ENCODE assay signal across 9 cellular contexts in the genomic region with DNA sequence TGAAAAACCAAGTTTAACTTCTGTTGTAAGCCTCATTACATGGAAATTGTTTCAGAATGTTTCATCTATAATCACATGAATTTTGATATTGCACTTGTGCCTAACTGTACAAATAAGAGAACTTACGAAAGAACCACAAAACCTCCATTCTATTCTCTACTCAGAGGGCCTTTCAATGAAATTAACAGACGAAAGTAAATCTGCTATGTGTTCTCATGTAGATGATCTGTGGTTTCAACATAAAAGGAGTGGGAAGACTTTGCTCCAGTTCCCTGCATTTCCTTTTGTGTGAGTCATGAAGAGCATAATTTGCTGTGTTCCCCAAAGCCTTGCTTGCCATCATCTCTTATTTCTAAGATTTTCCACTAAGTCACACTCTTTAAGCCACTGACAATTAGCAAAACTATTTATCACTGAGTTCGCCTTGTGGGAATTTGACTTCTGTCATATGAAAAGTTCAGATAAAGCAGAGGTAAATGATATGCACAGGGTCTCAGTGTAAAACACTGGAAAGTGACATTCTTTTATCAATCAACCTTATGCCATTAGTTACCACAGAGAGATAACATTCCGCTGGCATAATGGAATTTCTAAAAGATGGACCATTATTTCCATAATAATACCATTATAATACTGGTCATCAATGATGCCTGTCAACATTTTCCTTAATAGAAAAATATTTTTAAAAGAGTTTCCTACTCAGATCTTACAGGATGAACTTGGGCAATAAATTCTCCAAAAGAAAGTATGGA.
A peak's percentile ranks its signal among the peaks of the same experiment; 100 is the strongest.
DNase-seq lines count a peak whose midpoint lies in the region; ATAC-seq and TF ChIP-seq lines count a peak whose summit lies in the region.
"Had no signal": no experiment of that assay in that cellular context is flagged by ENCODE, and none has a peak within 500 bp of the region (broad histone marks: within the 10 kb centered on the region; RNA-seq: fewer than 3 reads in every experiment).

No MANE protein-coding gene starts in this region.

- H3K27me3 ChIP-seq in foreskin keratinocyte (no peaks in the 10 kb centered on the region), ovary (no peaks in the 10 kb centered on the region)

- H3K4me3 ChIP-seq in ovary, result no peak overlapping the region

- DNase-seq in activated naive CD4-positive, alpha-beta T cell treated with Interleukin-2 at 50 U/mL for 16 hours, result no peak
- DNase-seq in foreskin keratinocyte (peak; percentile 19 to 50), stromal cell of bone marrow (ENCODE audit: low read depth) (peak; percentile 74), ovary (no peak), hippocampal formation (lab: John Stamatoyannopoulos, UW) (no peak)
- DNase-seq: midbrain had no signal

- H3K4me1 ChIP-seq in foreskin keratinocyte (peaks cover 5% of the 10 kb centered on the region), ovary (ENCODE audit: insufficient read depth) (peaks cover 1% of the 10 kb centered on the region)

- peaks cover 29% of the 10 kb centered on the region for H3K36me3 Mint-ChIP-seq in activated naive CD4-positive, alpha-beta T cell treated with anti-CD3 and anti-CD28 coated beads, Interleukin-2, amount 50 U/mL, for 24 hours
- H3K36me3 Mint-ChIP-seq in activated T-helper 17 cell treated with anti-CD3 and anti-CD28 coated beads, Interleukin-2, amount 50 U/mL, for 72 hours (ENCODE audit: low read depth), result peaks cover 69% of the 10 kb centered on the region

- TF ChIP-seq EP300 in ovary (IDR thresholded peaks at IDR 0.05), result no peak

- H3K9me3 Mint-ChIP-seq in activated naive CD4-positive, alpha-beta T cell treated with anti-CD3 and anti-CD28 coated beads, Interleukin-2, amount 50 U/mL, for 24 hours, result no peaks in the 10 kb centered on the region
- H3K9me3 Mint-ChIP-seq in activated T-helper 17 cell treated with anti-CD3 and anti-CD28 coated beads, Interleukin-2, amount 50 U/mL, for 72 hours, result no peaks in the 10 kb centered on the region

- WGBS in ovary, 3 donors, result 81 to 88% (median 81%) methylated on average over 4 of the region's 4 CpGs

- peak; percentile 76 for ATAC-seq in activated T-helper 17 cell treated with anti-CD3 and anti-CD28 coated beads, Interleukin-2, amount 50 U/mL, for 72 hours (replicated peaks)
- ATAC-seq in foreskin keratinocyte (no peak), HG02852 (IDR thresholded peaks at IDR 0.05; ENCODE audit: unreplicated experiment) (no peak)

- H3K27ac ChIP-seq in foreskin keratinocyte (no peak overlapping the region), ovary (no peak overlapping the region)

- peaks cover 54% of the 10 kb centered on the region for H3K4me1 Mint-ChIP-seq in activated naive CD4-positive, alpha-beta T cell treated with anti-CD3 and anti-CD28 coated beads, Interleukin-2, amount 50 U/mL, for 24 hours
- peaks cover 5% of the 10 kb centered on the region for H3K4me1 Mint-ChIP-seq in activated T-helper 17 cell treated with anti-CD3 and anti-CD28 coated beads, Interleukin-2, amount 50 U/mL, for 72 hours

- peak overlapping the region; percentile 19 for H3K4me3 Mint-ChIP-seq in activated naive CD4-positive, alpha-beta T cell treated with anti-CD3 and anti-CD28 coated beads, Interleukin-2, amount 50 U/mL, for 24 hours
- H3K4me3 Mint-ChIP-seq in activated T-helper 17 cell treated with anti-CD3 and anti-CD28 coated beads, Interleukin-2, amount 50 U/mL, for 72 hours, result peak overlapping the region; percentile 2

- H3K36me3 ChIP-seq in ovary, result no peaks in the 10 kb centered on the region

- H3K9me3 ChIP-seq in ovary, result no peaks in the 10 kb centered on the region

- TF ChIP-seq CTCF in foreskin keratinocyte (conservative IDR thresholded peaks at IDR 0.05) (no peak), ovary (IDR thresholded peaks at IDR 0.05) (no peak)

- intact Hi-C loops in ovary (cut with DNase I), result no loop called here

- no peak for TF ChIP-seq POLR2A in ovary (IDR thresholded peaks at IDR 0.05)

- H3K27me3 Mint-ChIP-seq in activated naive CD4-positive, alpha-beta T cell treated with anti-CD3 and anti-CD28 coated beads, Interleukin-2, amount 50 U/mL, for 24 hours, result no peaks in the 10 kb centered on the region
- no peaks in the 10 kb centered on the region for H3K27me3 Mint-ChIP-seq in activated T-helper 17 cell treated with anti-CD3 and anti-CD28 coated beads, Interleukin-2, amount 50 U/mL, for 72 hours

- H3K27ac Mint-ChIP-seq in activated naive CD4-positive, alpha-beta T cell treated with anti-CD3 and anti-CD28 coated beads, Interleukin-2, amount 50 U/mL, for 24 hours, result peak overlapping the region; percentile 62
- peak overlapping the region; percentile 20 for H3K27ac Mint-ChIP-seq in activated T-helper 17 cell treated with anti-CD3 and anti-CD28 coated beads, Interleukin-2, amount 50 U/mL, for 72 hours

Comparison
In these comparisons a context has a peak if more than half of its experiments do, and no peak if none do; other contexts are left out.
1. DNase-seq: peak in foreskin keratinocyte (2 of 2) and stromal cell of bone marrow (single experiment); none in activated naive CD4-positive, alpha-beta T cell treated with Interleukin-2 at 50 U/mL for 16 hours (single experiment), ovary (0 of 5) and hippocampal formation (0 of 2).